ENCODE assay signal across 8 cellular contexts in the genomic region with DNA sequence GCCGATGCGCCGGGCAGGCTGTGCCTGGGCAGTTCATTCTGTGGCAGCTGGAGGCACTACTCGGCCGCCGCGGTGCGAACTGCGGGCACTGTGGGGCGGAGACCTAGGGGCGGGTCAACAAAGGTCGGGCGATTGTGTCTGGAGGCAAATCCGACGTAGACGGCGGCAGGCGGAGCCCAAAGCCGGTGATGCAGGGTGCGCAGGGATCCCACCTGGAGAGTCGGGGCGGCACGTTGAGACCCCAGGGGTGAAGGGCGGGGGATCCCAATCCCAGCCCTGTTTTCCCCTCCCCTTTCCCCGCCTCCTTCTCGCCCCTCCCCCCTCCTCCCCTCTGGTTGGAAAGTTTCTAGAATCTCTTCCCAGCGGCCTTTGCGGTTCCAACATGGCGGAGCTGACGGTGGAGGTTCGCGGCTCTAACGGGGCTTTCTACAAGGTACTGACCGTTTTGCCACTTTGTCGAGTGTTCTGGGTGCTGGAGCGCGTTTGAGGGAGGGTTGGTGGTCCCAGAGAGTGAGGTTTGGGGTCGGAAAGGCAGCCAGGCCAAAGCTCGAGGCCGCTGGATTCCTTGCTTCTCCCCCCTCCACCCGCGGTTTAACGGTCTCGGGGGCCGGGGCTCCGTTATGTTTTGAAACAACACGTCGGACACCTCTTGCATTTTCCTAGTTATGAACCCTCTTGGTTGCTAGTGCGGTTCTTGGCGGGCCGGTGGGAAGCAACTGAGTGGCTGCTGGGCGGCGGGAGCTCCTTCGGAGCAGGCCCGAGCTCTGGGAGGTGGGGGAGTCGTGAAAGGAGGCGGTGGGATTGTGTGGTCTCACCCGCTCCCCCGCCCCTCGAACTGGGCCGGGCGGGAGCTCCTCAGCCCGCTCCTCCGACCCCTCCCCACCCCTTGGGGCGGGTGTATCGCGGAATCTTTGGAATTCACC. TPM values are rescaled to one million over a fixed set of nuclear protein-coding genes. Genes with fewer than 3 reads are reported as not detected.
DNase-seq lines count a peak whose midpoint lies in the region; ATAC-seq and TF ChIP-seq lines count a peak whose summit lies in the region.

A gene (plus strand): TSS at position 367 of the 923 bp plus-strand sequence. CDS start 16 bp downstream, at position 383.

- 0% methylated on average over 28 of the region's 67 CpGs for WGBS in right lobe of liver (ENCODE audit: insufficient coverage, low coverage, low lambda C conversion rate, missing lambda C conversion rate)

- no peaks in the 10 kb centered on the region for H3K9me3 ChIP-seq in CD4-positive, CD25-positive, alpha-beta regulatory T cell (ENCODE audit: control insufficient read depth in 2 of 2, low read length in 2 of 2)
- no peaks in the 10 kb centered on the region for H3K9me3 ChIP-seq in right lobe of liver

- peaks cover 5% of the 10 kb centered on the region for H3K36me3 ChIP-seq in CD4-positive, CD25-positive, alpha-beta regulatory T cell (ENCODE audit: control insufficient read depth, insufficient read depth, low read length)
- no peaks in the 10 kb centered on the region for H3K36me3 ChIP-seq in right lobe of liver

- peak; percentile 84 to 91 (median 90) for DNase-seq in CD4-positive, CD25-positive, alpha-beta regulatory T cell
- DNase-seq in NCI-H748 treated with DMSO at 0.1 percent for 48 hours (lab: John Stamatoyannopoulos, UW) (peak; percentile 39), dermis microvascular lymphatic vessel endothelial cell (ENCODE audit: low read depth in 2 of 2) (peak; percentile 68 to 82), right lobe of liver (peak; percentile 95 to 98 (median 96))
- DNase-seq in activated CD4-positive, alpha-beta T cell treated with anti-CD3 and anti-CD28 coated beads, Interleukin-2, amount 50 U/mL, for 4 hours, result peak; percentile 83 to 87
- peak; percentile 84 to 89 for DNase-seq in stimulated activated CD4-positive, alpha-beta T cell treated with anti-CD3 and anti-CD28 coated beads, Interleukin-4, amount 100 ng/mL, for 48 hours (ENCODE audit: low read depth in 2 of 2)

- intact Hi-C loops in right lobe of liver (cut with DNase I), result no loop called here

- peak within 1 kb of the TSS; percentile 92 for H3K27ac ChIP-seq in CD4-positive, CD25-positive, alpha-beta regulatory T cell (ENCODE audit: insufficient read depth, low read length, poor library complexity, severe bottlenecking)
- peak within 1 kb of the TSS; percentile 93 to 96 (median 95) for H3K27ac ChIP-seq in right lobe of liver

- H3K27ac Mint-ChIP-seq in CD4-positive, CD25-positive, alpha-beta regulatory T cell, result peak within 1 kb of the TSS; percentile 97 to 98 (median 98)

- H3K4me1 Mint-ChIP-seq in CD4-positive, CD25-positive, alpha-beta regulatory T cell, result peaks cover 32 to 76% (median 39%) of the 10 kb centered on the region in 4 donors

- peak within 1 kb of the TSS; percentile 90 to 97 (median 94) for H3K4me3 Mint-ChIP-seq in CD4-positive, CD25-positive, alpha-beta regulatory T cell

- H3K9me3 Mint-ChIP-seq in CD4-positive, CD25-positive, alpha-beta regulatory T cell, result no peaks in the 10 kb centered on the region

- ATAC-seq in CD4-positive, CD25-positive, alpha-beta regulatory T cell (ENCODE audit: low read depth in 2 of 2), result peak; percentile 96 to 97
- ATAC-seq in GM19395 (IDR thresholded peaks at IDR 0.05; ENCODE audit: unreplicated experiment) (peak; percentile 98), HG03565 (IDR thresholded peaks at IDR 0.05; ENCODE audit: unreplicated experiment) (peak; percentile 96), right lobe of liver (peak; percentile 97 to 99 (median 98))

- peak; percentile 38 for TF ChIP-seq POLR2A in right lobe of liver (IDR thresholded peaks at IDR 0.05)

- peaks cover 39% of the 10 kb centered on the region for H3K4me1 ChIP-seq in CD4-positive, CD25-positive, alpha-beta regulatory T cell (ENCODE audit: control insufficient read depth, insufficient read depth, low read length, poor library complexity, severe bottlenecking)
- H3K4me1 ChIP-seq in right lobe of liver, result peaks cover 0 to 23% (median 7%) of the 10 kb centered on the region in 4 donors

- H3K36me3 Mint-ChIP-seq in CD4-positive, CD25-positive, alpha-beta regulatory T cell, result peaks cover 5% of the 10 kb centered on the region

- no peaks in the 10 kb centered on the region for H3K27me3 Mint-ChIP-seq in CD4-positive, CD25-positive, alpha-beta regulatory T cell

- H3K4me3 ChIP-seq in CD4-positive, CD25-positive, alpha-beta regulatory T cell (ENCODE audit: low read depth, low read length), result peak within 1 kb of the TSS; percentile 88
- peak within 1 kb of the TSS; percentile 81 to 89 (median 81) for H3K4me3 ChIP-seq in right lobe of liver

- peak; percentile 78 to 89 (median 88) for TF ChIP-seq CTCF in right lobe of liver (IDR thresholded peaks at IDR 0.05)

- H3K27me3 ChIP-seq in CD4-positive, CD25-positive, alpha-beta regulatory T cell (ENCODE audit: control insufficient read depth, insufficient read depth, low read length), result no peaks in the 10 kb centered on the region
- no peaks in the 10 kb centered on the region for H3K27me3 ChIP-seq in right lobe of liver

RNA-seq across cellular contexts. Expression of the gene that starts here (rescaled TPM):
- 146 TPM for total RNA-seq in CD4-positive, CD25-positive, alpha-beta regulatory T cell
- 10 to 100 TPM; 45.9 to 48.3 (median 47.2) TPM for polyA plus RNA-seq in CD4-positive, CD25-positive, alpha-beta regulatory T cell
- 126 and 139 TPM in 2 replicates for total RNA-seq in dermis microvascular lymphatic vessel endothelial cell
- total RNA-seq in right lobe of liver, result 10 to 100 TPM; 41.5 to 88.5 (median 46.8) TPM

Comparison
In these comparisons a context has a peak if more than half of its experiments do, and no peak if none do; other contexts are left out.
1. Peak in every context shown above with its lines: DNase-seq, ATAC-seq, H3K4me3 ChIP-seq and H3K27ac ChIP-seq.
2. DNase-seq: peak in every context shown above with its lines; median percentile 96 in right lobe of liver; 90 in CD4-positive, CD25-positive, alpha-beta regulatory T cell; 86 in stimulated activated CD4-positive, alpha-beta T cell treated with anti-CD3 and anti-CD28 coated beads, Interleukin-4, amount 100 ng/mL, for 48 hours; 85 in activated CD4-positive, alpha-beta T cell treated with anti-CD3 and anti-CD28 coated beads, Interleukin-2, amount 50 U/mL, for 4 hours; 75 in dermis microvascular lymphatic vessel endothelial cell; 39 in NCI-H748 treated with DMSO at 0.1 percent for 48 hours.